Comparison of ENCODE assay signal across 28 cellular contexts in genomic region chr4:68390205-68390604, GRCh38. TPM values are rescaled to one million over a fixed set of nuclear protein-coding genes. Genes with fewer than 3 reads are reported as not detected.
A peak's percentile ranks its signal among the peaks of the same experiment; 100 is the strongest.
DNase-seq lines count a peak whose midpoint lies in the region; ATAC-seq, FAIRE-seq and TF ChIP-seq lines count a peak whose summit lies in the region.
"Had no signal": no experiment of that assay in that cellular context is flagged by ENCODE, and none has a peak within 500 bp of the region (broad histone marks: within the 10 kb centered on the region; RNA-seq: fewer than 3 reads in every experiment).

No MANE protein-coding gene starts in this region.

- no peaks in the 10 kb centered on the region for H3K79me2 ChIP-seq in GM23338 (replicated peaks; ENCODE audit: insufficient read depth)

- TF ChIP-seq POLR2A in esophagus muscularis mucosa (IDR thresholded peaks at IDR 0.05; ENCODE audit: low read depth) (no peak), prostate gland (IDR thresholded peaks at IDR 0.05) (no peak)

- H3K27me3 Mint-ChIP-seq in GM23338 (ENCODE audit: insufficient read depth, low read depth, poor library complexity) (peaks cover 3% of the 10 kb centered on the region), endodermal cell (ENCODE audit: insufficient read depth) (no peaks in the 10 kb centered on the region)

- H3K4me1 Mint-ChIP-seq in GM23338 (peaks cover 27% of the 10 kb centered on the region), endodermal cell (peaks cover 36% of the 10 kb centered on the region)

- intact Hi-C loops in esophagus muscularis mucosa (cut with DNase I) (no loop called here), left cardiac atrium (cut with DNase I) (no loop called here), prostate gland (cut with DNase I) (no loop called here)

- H3K27me3 ChIP-seq in GM23338 (ENCODE audit: insufficient read depth) = no peaks in the 10 kb centered on the region
- H3K27me3 ChIP-seq in endodermal cell (ENCODE audit: control insufficient read depth, insufficient read depth, low read length, poor library complexity, severe bottlenecking) = no peaks in the 10 kb centered on the region
- peaks cover 0 to 12% (median 0%) of the 10 kb centered on the region in 4 donors for H3K27me3 ChIP-seq in esophagus muscularis mucosa
- H3K27me3 ChIP-seq in prostate gland (replicated peaks; ENCODE audit: insufficient read depth) = no peaks in the 10 kb centered on the region

- peak; percentile 38 for FAIRE-seq in RCC 7860 (lab: Jason Lieb, UNC)
- FAIRE-seq: G401.6, H54 had no signal

- H3K4me1 ChIP-seq in GM23338 (ENCODE audit: insufficient read depth) = peaks cover 39% of the 10 kb centered on the region
- peaks cover 10% of the 10 kb centered on the region for H3K4me1 ChIP-seq in endodermal cell (ENCODE audit: control insufficient read depth, insufficient read depth, low read length)
- no peaks in the 10 kb centered on the region for H3K4me1 ChIP-seq in esophagus muscularis mucosa
- no peaks in the 10 kb centered on the region for H3K4me1 ChIP-seq in prostate gland (replicated peaks)

- DNase-seq in GM23338 (ENCODE audit: low spot score) (no peak), RCC 7860 (ENCODE audit: low spot score) (no peak), endodermal cell (no peak), retina (peak; percentile 9), esophagus muscularis mucosa (ENCODE audit: extremely low spot score) (no peak), left cardiac atrium (no peak), prostate gland (ENCODE audit: low spot score) (no peak), superior temporal gyrus (ENCODE audit: extremely low spot score) (no peak)
- DNase-seq: Calu3; CD8-positive, alpha-beta memory T cell; HFFc6; Kasumi-1; NCI-H1417; NCI-H187; NCI-H446; NCI-H526; OCI-M1; Right ventricle myocardium superior; SW 1271 had no signal

- H3K27ac ChIP-seq in GM23338 (ENCODE audit: low read depth) (peak overlapping the region; percentile 59), endodermal cell (ENCODE audit: low read depth, low read length) (no peak overlapping the region), esophagus muscularis mucosa (replicated peaks in 1 of 4) (no peak overlapping the region), prostate gland (no peak overlapping the region)
- H3K27ac ChIP-seq: C4-2B, HL-60 had no signal

- WGBS in endodermal cell (ENCODE audit: insufficient coverage in 1 of 2, insufficient read length in 1 of 2), 2 experiments = 55 to 56% methylated on average over 1 of the region's 1 CpG
- WGBS in esophagus muscularis mucosa = 57% methylated on average over 1 of the region's 1 CpG
- 23% methylated on average over 1 of the region's 1 CpG for WGBS in prostate gland

- TF ChIP-seq EP300 in esophagus muscularis mucosa (IDR thresholded peaks at IDR 0.05) = no peak

- H3K27ac Mint-ChIP-seq in GM23338 (peak overlapping the region; percentile 90), endodermal cell (peak overlapping the region; percentile 50)
- H3K27ac Mint-ChIP-seq: HFFc6 had no signal

- TF ChIP-seq CTCF in GM23338 (conservative IDR thresholded peaks at IDR 0.05; ENCODE audit: low read depth in 2 of 2) (no peak), endodermal cell (conservative IDR thresholded peaks at IDR 0.05) (no peak), esophagus muscularis mucosa (IDR thresholded peaks at IDR 0.05) (no peak), prostate gland (IDR thresholded peaks at IDR 0.05) (no peak)

- no peaks in the 10 kb centered on the region; the same call in 2 of the 3 replicates for H3K36me3 Mint-ChIP-seq in GM23338 (ENCODE audit: low read depth)
- no peaks in the 10 kb centered on the region for H3K36me3 Mint-ChIP-seq in endodermal cell (ENCODE audit: low read depth)
- H3K36me3 Mint-ChIP-seq: CD8-positive, alpha-beta memory T cell had no signal

- no peaks in the 10 kb centered on the region for H3K9me3 ChIP-seq in endodermal cell (ENCODE audit: control insufficient read depth, low read length)
- H3K9me3 ChIP-seq in esophagus muscularis mucosa = no peaks in the 10 kb centered on the region
- no peaks in the 10 kb centered on the region for H3K9me3 ChIP-seq in prostate gland

- H3K36me3 ChIP-seq in GM23338 (ENCODE audit: insufficient read depth) = no peaks in the 10 kb centered on the region
- no peaks in the 10 kb centered on the region for H3K36me3 ChIP-seq in endodermal cell (ENCODE audit: control insufficient read depth, insufficient read depth, low read length)
- H3K36me3 ChIP-seq in esophagus muscularis mucosa = no peaks in the 10 kb centered on the region
- no peaks in the 10 kb centered on the region for H3K36me3 ChIP-seq in prostate gland

- H3K9ac ChIP-seq in endodermal cell (ENCODE audit: extremely low read depth, low read length, poor library complexity, severe bottlenecking) = no peak overlapping the region

- H3F3A ChIP-seq in GM23338 (replicated peaks; ENCODE audit: low read depth) = no peaks in the 10 kb centered on the region

- ATAC-seq in GM23338 = no peak
- no peak for ATAC-seq in left cardiac atrium

- H3K9me3 Mint-ChIP-seq in GM23338 (no peaks in the 10 kb centered on the region), endodermal cell (no peaks in the 10 kb centered on the region)
- H3K9me3 Mint-ChIP-seq: CD8-positive, alpha-beta memory T cell; HFFc6 had no signal

- H3K4me3 ChIP-seq in GM23338 (0 out of 2 replicates have a peak overlapping the region, but pooled peaks have one; percentile 6), endodermal cell (ENCODE audit: low read length) (no peak overlapping the region), esophagus muscularis mucosa (no peak overlapping the region), prostate gland (no peak overlapping the region)

- H4K20me1 ChIP-seq in GM23338 (replicated peaks; ENCODE audit: insufficient read depth) = no peaks in the 10 kb centered on the region

- H3K4me3 Mint-ChIP-seq in GM23338 (no peak overlapping the region), endodermal cell (no peak overlapping the region)
- H3K4me3 Mint-ChIP-seq: CD8-positive, alpha-beta memory T cell; HFFc6 had no signal

- no peaks in the 10 kb centered on the region for H3K9me2 ChIP-seq in GM23338 (ENCODE audit: insufficient read depth)

- no peak overlapping the region for H2AFZ ChIP-seq in GM23338

- peak overlapping the region; percentile 59 for H3K4me2 ChIP-seq in GM23338

TF ChIP-seq in GM23338, 12 proteins besides CTCF, POLR2A, EP300 and RAD21 (continues in another document):
- TF ChIP-seq STAT1 (IDR thresholded peaks at IDR 0.05; ENCODE audit: unreplicated experiment) (no peak), ZNF114 (CRISPR knock-in tag; IDR thresholded peaks at IDR 0.05) (no peak), NANOG (IDR thresholded peaks at IDR 0.05; ENCODE audit: borderline replicate concordance) (no peak), EZH2phosphoT487 (IDR thresholded peaks at IDR 0.05; ENCODE audit: unreplicated experiment) (no peak), ETS1 (IDR thresholded peaks at IDR 0.05) (no peak), ZNF331 (CRISPR knock-in tag; IDR thresholded peaks at IDR 0.05; ENCODE audit: low read depth) (no peak)

RNA-seq across cellular contexts. Expression of gene YTHDC1, which starts 40.3 kb away (rescaled TPM):
- 67.6 and 72.3 TPM in 2 replicates for total RNA-seq in GM23338 (2014; rRNA removed; shearing (Covaris generic))
- polyA plus RNA-seq in GM23338 (2016; fragmentation: Nextera tagmentation; extraction: Ambion mirVana) = 135 and 144 TPM in 2 replicates
- total RNA-seq in endodermal cell (100 to 1,000 TPM; 170 to 184 TPM), esophagus muscularis mucosa (10 to 100 TPM; 55.4 to 68.7 (median 61.4) TPM), left cardiac atrium (10 to 100 TPM; 48.6 to 51.9 TPM), prostate gland (10 to 100 TPM; 57.7 to 91.6 TPM)
- 95.2 TPM for polyA plus RNA-seq in endodermal cell (2013, experiment 1 of 2)
- polyA plus RNA-seq in endodermal cell (2013, experiment 2 of 2) = 83.8 TPM

RNA-seq across cellular contexts. Expression of gene TMPRSS11E, which starts 57.1 kb away (rescaled TPM):
- total RNA-seq in GM23338 (2014; rRNA removed; shearing (Covaris generic)) = 1.4 TPM in 2 replicates
- 0.43 and 0.44 TPM in 2 replicates for polyA plus RNA-seq in GM23338 (2016; fragmentation: Nextera tagmentation; extraction: Ambion mirVana)
- 10 to 100 TPM in 1 of 2 donors, 1 to 10 TPM in 1; 4.4 to 11.1 TPM for total RNA-seq in endodermal cell
- polyA plus RNA-seq in endodermal cell (2013, experiment 1 of 2) = 1.5 TPM
- polyA plus RNA-seq in endodermal cell (2013, experiment 2 of 2) = 1.4 TPM
- total RNA-seq in esophagus muscularis mucosa = under 1 TPM in 1 of 4 donors, not detected in 3; 0.42 TPM
- total RNA-seq in left cardiac atrium = not detected
- total RNA-seq in prostate gland = 1 to 10 TPM; 1.6 to 4.2 TPM
- total RNA-seq: A172, Calu3, Daoy, HFFc6, HT-29, MCF 10A, Right ventricle myocardium superior, RPMI7951 had no signal
- polyA plus RNA-seq: CD8-positive, alpha-beta memory T cell had no signal
